ENCODE assay signal across 8 cellular contexts in genomic region chr19:52941523-52941922, GRCh38. TPM values are rescaled to one million over a fixed set of nuclear protein-coding genes. Genes with fewer than 3 reads are reported as not detected.
A peak's percentile ranks its signal among the peaks of the same experiment; 100 is the strongest.
DNase-seq lines count a peak whose midpoint lies in the region; ATAC-seq, FAIRE-seq and TF ChIP-seq lines count a peak whose summit lies in the region.
"Not testable (repeated sequence)": the region's sequence is repeated elsewhere in the genome, so short reads cannot be mapped to it uniquely, and the experiment has no call there.

No MANE protein-coding gene starts in this region.

- TF ChIP-seq RAD21 in K562 (CRISPR knock-in tag; conservative IDR thresholded peaks at IDR 0.05 in 1 of 2, IDR thresholded peaks at IDR 0.05 in 1 of 2), result not testable (repeated sequence)

- DNase-seq in NCI-H146 treated with DMSO at 0.1 percent for 48 hours (lab: John Stamatoyannopoulos, UW; ENCODE audit: unreplicated experiment) (peak; percentile 35), K562 (ENCODE audit: extremely low read depth in 1 of 4, low spot score in 3 of 4) (peak in 1 of 4 experiments; percentile 33)
- DNase-seq in fibroblast of mammary gland (ENCODE audit: low read depth); memory B cell (ENCODE audit: low spot score in 2 of 2); psoas muscle: not testable (repeated sequence)

- intact Hi-C loops in K562 (cut with micrococcal nuclease); psoas muscle (cut with DNase I): not testable (repeated sequence)

- peak overlapping the region; percentile 87 for H3K4me3 Mint-ChIP-seq in memory B cell

- ATAC-seq in K562, result peak; percentile 43; the same call in 2 of the 3 replicates
- ATAC-seq in memory B cell (ENCODE audit: low read depth); psoas muscle: not testable (repeated sequence)

- not testable (repeated sequence) for H3K9me3 Mint-ChIP-seq in memory B cell

- POLR2A ChIA-PET in K562 (lab: Yijun Ruan, JAX), result interaction anchor here (0.7 to 1.4 kb wide), 2 partner anchors 17 to 190 kb away, joined by 3 to 4 read pairs; no protein-coding TSS in a partner anchor

- H3K9ac ChIP-seq in K562 (ENCODE audit: insufficient read depth in 1 of 2, low read depth in 2 of 2, low read length in 2 of 2), result peak overlapping the region; percentile 91 to 96

- H3K4me1 ChIP-seq in K562 (replicated peaks in 1 of 2; ENCODE audit: control insufficient read depth in 2 of 2, insufficient read depth in 2 of 2, low read length in 2 of 2), result peaks cover 25 to 41% of the 10 kb centered on the region in 2 experiments
- not testable (repeated sequence) for H3K4me1 ChIP-seq in psoas muscle; urinary bladder (ENCODE audit: insufficient read depth)

- peaks cover 14% of the 10 kb centered on the region for H3K36me3 Mint-ChIP-seq in memory B cell

- H3K27ac ChIP-seq in VCaP, result peak overlapping the region; percentile 100
- H3K27ac ChIP-seq in K562 (ENCODE audit: extremely low read depth, low read depth, low read length), result peak overlapping the region; percentile 97
- not testable (repeated sequence) for H3K27ac ChIP-seq in psoas muscle; urinary bladder (ENCODE audit: low read depth)

- H2AFZ ChIP-seq in K562 (ENCODE audit: low read depth, low read length), result not testable (repeated sequence)

- H4K20me1 ChIP-seq in K562 (replicated peaks; ENCODE audit: control insufficient read depth, insufficient read depth, low read length), result not testable (repeated sequence)

- TF ChIP-seq EP300 in K562 (IDR thresholded peaks at IDR 0.05; ENCODE audit: low read length), result not testable (repeated sequence)

- TF ChIP-seq POLR2A in K562 (conservative IDR thresholded peaks at IDR 0.05), result not testable (repeated sequence)

- H3K27ac Mint-ChIP-seq in memory B cell, result peak overlapping the region; percentile 49

- H3K9me3 ChIP-seq in K562 (replicated peaks; ENCODE audit: control insufficient read depth, insufficient read depth, low read depth, low read length); psoas muscle: not testable (repeated sequence)

- peaks cover 18% of the 10 kb centered on the region for H3K4me1 Mint-ChIP-seq in memory B cell

- H3K4me3 ChIP-seq in GM08714 (ENCODE audit: low read length), result peak overlapping the region; percentile 89
- peak overlapping the region; percentile 95 for H3K4me3 ChIP-seq in K562
- H3K4me3 ChIP-seq in fibroblast of mammary gland (ENCODE audit: control insufficient read depth, low read depth, low read length), result peak overlapping the region; percentile 90
- H3K4me3 ChIP-seq in psoas muscle, result peak overlapping the region; percentile 82
- peak overlapping the region; percentile 69 for H3K4me3 ChIP-seq in urinary bladder (ENCODE audit: low read depth, low read length)

- WGBS in K562 (ENCODE audit: insufficient coverage, low coverage, missing lambda C conversion rate), result 60% methylated on average over 1 of the region's 2 CpGs
- WGBS in psoas muscle, 3 donors, result 37 to 43% (median 41%) methylated on average over 2 of the region's 2 CpGs
- 39% methylated on average over 2 of the region's 2 CpGs for WGBS in urinary bladder

- H3K27me3 Mint-ChIP-seq in memory B cell, result not testable (repeated sequence)

- peaks cover 58% of the 10 kb centered on the region for H3K79me2 ChIP-seq in K562 (ENCODE audit: control insufficient read depth, insufficient read depth, low read length)

- CTCF ChIA-PET in K562 (lab: Yijun Ruan, JAX; ENCODE audit: low intra/inter-chr PET ratio), result not testable (repeated sequence)

- H3K27me3 ChIP-seq in K562 (ENCODE audit: control insufficient read depth in 2 of 2, insufficient read depth in 2 of 2, low read length in 2 of 2); psoas muscle (ENCODE audit: insufficient read depth in 3 of 3, low read length in 2 of 3): not testable (repeated sequence)

- H3K9me1 ChIP-seq in K562 (ENCODE audit: control insufficient read depth, insufficient read depth, low read length), result not testable (repeated sequence)

- peak overlapping the region; percentile 87 for H3K4me2 ChIP-seq in K562 (ENCODE audit: insufficient read depth, low read length)

- not testable (repeated sequence) for BruUV-seq in K562 (replicated peaks; lab: Mats Ljungman, UMichigan)

- not testable (repeated sequence) for TF ChIP-seq CTCF in VCaP (conservative IDR thresholded peaks at IDR 0.05); K562 (IDR thresholded peaks at IDR 0.05 in 2 of 3, conservative IDR thresholded peaks at IDR 0.05 in 1 of 3; ENCODE audit: insufficient read depth in 2 of 3, low read depth in 1 of 3, low read length in 3 of 3); fibroblast of mammary gland (conservative IDR thresholded peaks at IDR 0.05; ENCODE audit: control insufficient read depth, insufficient read depth, low read depth, low read length); psoas muscle (IDR thresholded peaks at IDR 0.05)

- peaks cover 18% of the 10 kb centered on the region; the same call in 2 of the 3 replicates for H3K36me3 ChIP-seq in K562 (ENCODE audit: control insufficient read depth, insufficient read depth, low read length)
- H3K36me3 ChIP-seq in psoas muscle (ENCODE audit: insufficient read depth in 1 of 2, low read depth in 1 of 2); urinary bladder (ENCODE audit: insufficient read depth): not testable (repeated sequence)

- in situ Hi-C loops in K562 (cut with MboI), result not testable (repeated sequence)

- FAIRE-seq in K562 (lab: Jason Lieb, UNC), result not testable (repeated sequence)

RNA-seq across cellular contexts. Expression of gene ZNF888, which starts 18.3 kb away (rescaled TPM):
- 11.0 and 36.0 TPM in 2 replicates for total RNA-seq in K562 (2011; cell fraction: chromatin; rRNA removed; ENCODE audit: low replicate concordance)
- 7.5 and 10.3 TPM in 2 replicates for total RNA-seq in K562 (2011; cell fraction: nucleolus; rRNA removed)
- 12.6 and 13.6 TPM in 2 replicates for total RNA-seq in K562 (2011; cell fraction: nucleoplasm; rRNA removed)
- total RNA-seq in K562 (2014; rRNA removed), result 6.9 and 8.9 TPM in 2 replicates
- total RNA-seq in K562 (2014; rRNA removed; fragmentation: Illumina TruSeq; extraction: Trizol), result 13.3 and 15.5 TPM in 2 replicates
- total RNA-seq in K562 (2015; rRNA removed; fragmentation: Illumina TruSeq; extraction: Trizol), result 12.1 TPM in 2 replicates
- 8.3 and 10.7 TPM in 2 replicates for total RNA-seq in K562 (2021)
- polyA plus RNA-seq in K562 (2011; rRNA removed), result 9.6 and 12.5 TPM in 2 replicates
- polyA plus RNA-seq in K562 (2011; cell fraction: cytosol; rRNA removed), result 2.2 and 4.6 TPM in 2 replicates
- polyA plus RNA-seq in K562 (2011; cell fraction: nucleus; rRNA removed), result 7.9 and 8.3 TPM in 2 replicates
- 7.5 and 8.1 TPM in 2 replicates for polyA plus RNA-seq in K562 (2012)
- polyA plus RNA-seq in K562 (2014; fragmentation: Illumina TruSeq; extraction: Trizol), result 9.9 and 10.1 TPM in 2 replicates
- 1 to 10 TPM; 1.6 to 2.7 TPM for polyA plus RNA-seq in K562 (2014; fragmentation: Nextera tagmentation; extraction: Ambion mirVana)
- polyA plus RNA-seq in K562 (2014; rRNA removed), result 4.5 and 5.9 TPM in 2 replicates
- 40.2 and 44.6 TPM in 2 replicates for polyA minus RNA-seq in K562 (2011; rRNA and poly(A)+ RNA removed)
- 10.2 and 14.1 TPM in 2 replicates for polyA minus RNA-seq in K562 (2011; cell fraction: cytosol; rRNA and poly(A)+ RNA removed)
- 7.1 and 13.7 TPM in 2 replicates for polyA minus RNA-seq in K562 (2011; cell fraction: nucleus; rRNA and poly(A)+ RNA removed)
- under 1 TPM; 0.32 to 0.67 (median 0.48) TPM for total RNA-seq in psoas muscle
- polyA plus RNA-seq in psoas muscle, result 1 to 10 TPM in 1 of 3 donors, under 1 TPM in 2; 0.13 to 1.0 (median 0.49) TPM
- total RNA-seq in urinary bladder, result 21.3 TPM
- polyA plus RNA-seq in urinary bladder, result 4.2 TPM

RNA-seq across cellular contexts. Expression of gene ZNF816, which starts 21.2 kb away (rescaled TPM):
- total RNA-seq in K562 (2011; cell fraction: chromatin; rRNA removed; ENCODE audit: low replicate concordance), result 30.0 and 80.9 TPM in 2 replicates
- 20.5 and 22.0 TPM in 2 replicates for total RNA-seq in K562 (2011; cell fraction: nucleolus; rRNA removed)
- total RNA-seq in K562 (2011; cell fraction: nucleoplasm; rRNA removed), result 27.3 and 32.6 TPM in 2 replicates
- total RNA-seq in K562 (2014; rRNA removed) (10.7 and 11.3 TPM in 2 replicates), K562 (2014; rRNA removed; fragmentation: Illumina TruSeq; extraction: Trizol) (23.4 and 24.0 TPM in 2 replicates), K562 (2015; rRNA removed; fragmentation: Illumina TruSeq; extraction: Trizol) (19.3 and 23.3 TPM in 2 replicates), K562 (2021) (12.0 and 15.5 TPM in 2 replicates), psoas muscle (1 to 10 TPM; 2.4 to 2.7 (median 2.6) TPM), urinary bladder (27.4 TPM)
- polyA plus RNA-seq in K562 (2011; rRNA removed) (18.0 and 18.8 TPM in 2 replicates), K562 (2014; fragmentation: Illumina TruSeq; extraction: Trizol) (13.0 and 13.1 TPM in 2 replicates), K562 (2014; fragmentation: Nextera tagmentation; extraction: Ambion mirVana) (10 to 100 TPM; 11.1 to 17.0 TPM), K562 (2014; rRNA removed) (6.6 and 8.6 TPM in 2 replicates), psoas muscle (1 to 10 TPM; 1.8 to 9.1 (median 3.5) TPM), urinary bladder (5.9 TPM)
- polyA plus RNA-seq in K562 (2011; cell fraction: cytosol; rRNA removed), result 4.3 and 9.0 TPM in 2 replicates
- 11.3 and 15.3 TPM in 2 replicates for polyA plus RNA-seq in K562 (2011; cell fraction: nucleus; rRNA removed)
- polyA plus RNA-seq in K562 (2012), result 7.6 and 7.8 TPM in 2 replicates
- polyA minus RNA-seq in K562 (2011; rRNA and poly(A)+ RNA removed), result 30.0 and 35.9 TPM in 2 replicates
- polyA minus RNA-seq in K562 (2011; cell fraction: cytosol; rRNA and poly(A)+ RNA removed), result 12.1 and 19.6 TPM in 2 replicates
- polyA minus RNA-seq in K562 (2011; cell fraction: nucleus; rRNA and poly(A)+ RNA removed), result 8.2 and 20.2 TPM in 2 replicates

RNA-seq across cellular contexts. Expression of gene ZNF320, which starts 44.1 kb away (rescaled TPM):
- total RNA-seq in K562 (2011; cell fraction: chromatin; rRNA removed; ENCODE audit: low replicate concordance), result 55.5 and 61.4 TPM in 2 replicates
- 37.0 and 39.7 TPM in 2 replicates for total RNA-seq in K562 (2011; cell fraction: nucleolus; rRNA removed)
- total RNA-seq in K562 (2011; cell fraction: nucleoplasm; rRNA removed), result 68.2 and 105 TPM in 2 replicates
- total RNA-seq in K562 (2014; rRNA removed) (7.7 and 8.3 TPM in 2 replicates), K562 (2014; rRNA removed; fragmentation: Illumina TruSeq; extraction: Trizol) (14.6 and 16.1 TPM in 2 replicates), K562 (2015; rRNA removed; fragmentation: Illumina TruSeq; extraction: Trizol) (11.4 and 11.7 TPM in 2 replicates), K562 (2021) (11.9 and 14.2 TPM in 2 replicates), psoas muscle (1 to 10 TPM; 2.1 to 8.8 (median 6.8) TPM), urinary bladder (22.9 TPM)
- polyA plus RNA-seq in K562 (2011; rRNA removed) (25.4 and 25.6 TPM in 2 replicates), K562 (2014; fragmentation: Illumina TruSeq; extraction: Trizol) (8.3 and 11.4 TPM in 2 replicates), K562 (2014; fragmentation: Nextera tagmentation; extraction: Ambion mirVana) (1 to 10 TPM; 5.4 to 6.5 TPM), K562 (2014; rRNA removed) (11.0 and 15.6 TPM in 2 replicates), psoas muscle (1 to 10 TPM; 3.7 to 8.2 (median 3.7) TPM), urinary bladder (9.7 TPM)
- 17.0 and 19.1 TPM in 2 replicates for polyA plus RNA-seq in K562 (2011; cell fraction: cytosol; rRNA removed)
- polyA plus RNA-seq in K562 (2011; cell fraction: nucleus; rRNA removed), result 30.1 and 33.0 TPM in 2 replicates
- polyA plus RNA-seq in K562 (2012), result 6.8 and 8.5 TPM in 2 replicates
- 12.1 and 14.5 TPM in 2 replicates for polyA minus RNA-seq in K562 (2011; rRNA and poly(A)+ RNA removed)
- polyA minus RNA-seq in K562 (2011; cell fraction: cytosol; rRNA and poly(A)+ RNA removed), result 8.3 and 17.6 TPM in 2 replicates
- 12.3 and 13.2 TPM in 2 replicates for polyA minus RNA-seq in K562 (2011; cell fraction: nucleus; rRNA and poly(A)+ RNA removed)

Comparison
In these comparisons a context has a peak if more than half of its experiments do, and no peak if none do; other contexts are left out.
1. RNA of gene ZNF888, which starts 18.3 kb away (total RNA-seq): 21.3 TPM in urinary bladder (single experiment) and 6.9 to 36.0 TPM in K562; 0.32 to 0.67 TPM in psoas muscle; every median in the first group is over 4 times any median in the second.
2. Peak in every context shown above with its lines, with median percentiles within 50 percentile points of each other: H3K4me3 ChIP-seq.